In genomic region chr5:143217804-143218160, GRCh38 we compare ENCODE assay signal across 11 cellular contexts.
DNase-seq lines count a peak whose midpoint lies in the region; ATAC-seq and TF ChIP-seq lines count a peak whose summit lies in the region.
"Had no signal": no experiment of that assay in that cellular context is flagged by ENCODE, and none has a peak within 500 bp of the region (broad histone marks: within the 10 kb centered on the region; RNA-seq: fewer than 3 reads in every experiment).

No MANE protein-coding gene starts in this region.

- H3F3A ChIP-seq in neural progenitor cell (ENCODE audit: low read depth): no peaks in the 10 kb centered on the region

- H3K4me2 ChIP-seq in neural progenitor cell: no peak overlapping the region

- H3K36me3 Mint-ChIP-seq in activated CD4-positive, alpha-beta T cell treated with anti-CD3 and anti-CD28 coated beads, Interleukin-2, amount 10 ng/mL, durations not matched to agents 7 days and 5 days (ENCODE audit: low read depth): peaks cover 3% of the 10 kb centered on the region
- H3K36me3 Mint-ChIP-seq in neural progenitor cell: no peaks in the 10 kb centered on the region
- peaks cover 14% of the 10 kb centered on the region for H3K36me3 Mint-ChIP-seq in endodermal cell (ENCODE audit: low read depth)

- POLR2A ChIA-PET in activated CD4-positive, alpha-beta T cell treated with anti-CD3 and anti-CD28 coated beads, Interleukin-2, amount 10 ng/mL, durations not matched to agents 7 days and 5 days (lab: Charles Lee): no interaction called here

- no peak overlapping the region for H2AFZ ChIP-seq in neural progenitor cell (replicated peaks)

- H3K27me3 ChIP-seq in neural progenitor cell (no peaks in the 10 kb centered on the region), endodermal cell (ENCODE audit: control insufficient read depth, insufficient read depth, low read length, poor library complexity, severe bottlenecking) (no peaks in the 10 kb centered on the region)
- H3K27me3 ChIP-seq: adrenal gland had no signal

- WGBS in endodermal cell (ENCODE audit: insufficient coverage in 1 of 2, insufficient read length in 1 of 2), 2 experiments: 88 to 94% methylated on average over 2 of the region's 2 CpGs

- no peaks in the 10 kb centered on the region for H3K36me3 ChIP-seq in neural progenitor cell
- no peaks in the 10 kb centered on the region for H3K36me3 ChIP-seq in endodermal cell (ENCODE audit: control insufficient read depth, insufficient read depth, low read length)
- H3K36me3 ChIP-seq in mucosa of descending colon (ENCODE audit: low read depth): no peaks in the 10 kb centered on the region
- H3K36me3 ChIP-seq: adrenal gland had no signal

- no peak overlapping the region for H3K4me3 Mint-ChIP-seq in activated CD4-positive, alpha-beta T cell treated with anti-CD3 and anti-CD28 coated beads, Interleukin-2, amount 10 ng/mL, durations not matched to agents 7 days and 5 days
- H3K4me3 Mint-ChIP-seq in neural progenitor cell (no peak overlapping the region), endodermal cell (no peak overlapping the region)

- no peak for TF ChIP-seq CTCF in neural progenitor cell (IDR thresholded peaks at IDR 0.05)
- no peak for TF ChIP-seq CTCF in endodermal cell (conservative IDR thresholded peaks at IDR 0.05)
- TF ChIP-seq CTCF in mucosa of descending colon (IDR thresholded peaks at IDR 0.05): no peak

- H3K27ac ChIP-seq in neural progenitor cell: no peak overlapping the region
- H3K27ac ChIP-seq in endodermal cell (ENCODE audit: low read depth, low read length): no peak overlapping the region
- H3K27ac ChIP-seq: adrenal gland had no signal

- intact Hi-C loops in mucosa of descending colon (cut with DNase I, micrococcal nuclease): no loop called here

- no peak for DNase-seq in activated CD4-positive, alpha-beta T cell treated with anti-CD3 and anti-CD28 coated beads, Interleukin-2, amount 10 ng/mL, durations not matched to agents 7 days and 5 days
- no peak for DNase-seq in activated CD4-positive, alpha-beta T cell treated with anti-CD3 and anti-CD28 coated beads for 1 hour
- DNase-seq in neural progenitor cell (ENCODE audit: low spot score): no peak
- DNase-seq in endodermal cell: no peak
- no peak for DNase-seq in SK-N-DZ (ENCODE audit: low spot score)
- no peak for DNase-seq in mucosa of descending colon
- DNase-seq: activated CD4-positive, alpha-beta T cell treated with anti-CD3 and anti-CD28 coated beads, Interleukin-2, amount 50 U/mL, for 4 hours; adrenal gland; left colon had no signal

- peak; percentile 26 for ATAC-seq in GM21576 (IDR thresholded peaks at IDR 0.05; ENCODE audit: unreplicated experiment)
- peak; percentile 25 for ATAC-seq in HG03460 (IDR thresholded peaks at IDR 0.05; ENCODE audit: unreplicated experiment)
- no peak for ATAC-seq in mucosa of descending colon

- H3K4me1 Mint-ChIP-seq in activated CD4-positive, alpha-beta T cell treated with anti-CD3 and anti-CD28 coated beads, Interleukin-2, amount 10 ng/mL, durations not matched to agents 7 days and 5 days: peaks cover 45% of the 10 kb centered on the region
- H3K4me1 Mint-ChIP-seq in neural progenitor cell (peaks cover 74% of the 10 kb centered on the region), endodermal cell (peaks cover 43% of the 10 kb centered on the region)

- no peaks in the 10 kb centered on the region for H3K27me3 Mint-ChIP-seq in activated CD4-positive, alpha-beta T cell treated with anti-CD3 and anti-CD28 coated beads, Interleukin-2, amount 10 ng/mL, durations not matched to agents 7 days and 5 days
- H3K27me3 Mint-ChIP-seq in neural progenitor cell (ENCODE audit: insufficient read depth, low read depth) (peaks cover 9% of the 10 kb centered on the region), endodermal cell (ENCODE audit: insufficient read depth) (no peaks in the 10 kb centered on the region)

- no peaks in the 10 kb centered on the region for H3K9me3 Mint-ChIP-seq in activated CD4-positive, alpha-beta T cell treated with anti-CD3 and anti-CD28 coated beads, Interleukin-2, amount 10 ng/mL, durations not matched to agents 7 days and 5 days
- no peaks in the 10 kb centered on the region for H3K9me3 Mint-ChIP-seq in neural progenitor cell
- no peaks in the 10 kb centered on the region for H3K9me3 Mint-ChIP-seq in endodermal cell

- H3K4me3 ChIP-seq in neural progenitor cell: no peak overlapping the region
- no peak overlapping the region for H3K4me3 ChIP-seq in endodermal cell (ENCODE audit: low read length)
- H3K4me3 ChIP-seq in mucosa of descending colon: no peak overlapping the region
- H3K4me3 ChIP-seq: adrenal gland had no signal

- H4K20me1 ChIP-seq in neural progenitor cell (ENCODE audit: low read depth): no peaks in the 10 kb centered on the region

- CTCF ChIA-PET in activated CD4-positive, alpha-beta T cell treated with anti-CD3 and anti-CD28 coated beads, Interleukin-2, amount 10 ng/mL, durations not matched to agents 7 days and 5 days (lab: Charles Lee): interaction anchor here (1.0 to 2.2 kb wide), 4 partner anchors 8 to 29 kb away, joined by 3 to 6 read pairs (median 4); no protein-coding TSS in a partner anchor

- H3K27ac Mint-ChIP-seq in activated CD4-positive, alpha-beta T cell treated with anti-CD3 and anti-CD28 coated beads, Interleukin-2, amount 10 ng/mL, durations not matched to agents 7 days and 5 days: peak overlapping the region; percentile 33
- H3K27ac Mint-ChIP-seq in neural progenitor cell (peak overlapping the region; percentile 24), endodermal cell (no peak overlapping the region)

- no peaks in the 10 kb centered on the region for H3K79me2 ChIP-seq in neural progenitor cell (ENCODE audit: low read depth)

- H3K9ac ChIP-seq in neural progenitor cell (no peak overlapping the region), endodermal cell (ENCODE audit: extremely low read depth, low read length, poor library complexity, severe bottlenecking) (no peak overlapping the region)

- H3K9me3 ChIP-seq in neural progenitor cell (ENCODE audit: low read depth) (no peaks in the 10 kb centered on the region), endodermal cell (ENCODE audit: control insufficient read depth, low read length) (no peaks in the 10 kb centered on the region), mucosa of descending colon (no peaks in the 10 kb centered on the region)
- H3K9me3 ChIP-seq: adrenal gland had no signal

- H3K4me1 ChIP-seq in neural progenitor cell (peaks cover 34% of the 10 kb centered on the region), endodermal cell (ENCODE audit: control insufficient read depth, insufficient read depth, low read length) (peaks cover 8% of the 10 kb centered on the region), mucosa of descending colon (ENCODE audit: low read depth) (no peaks in the 10 kb centered on the region)
- H3K4me1 ChIP-seq: adrenal gland had no signal
